8 cellular contexts compared by ENCODE assay signal in the genomic region with DNA sequence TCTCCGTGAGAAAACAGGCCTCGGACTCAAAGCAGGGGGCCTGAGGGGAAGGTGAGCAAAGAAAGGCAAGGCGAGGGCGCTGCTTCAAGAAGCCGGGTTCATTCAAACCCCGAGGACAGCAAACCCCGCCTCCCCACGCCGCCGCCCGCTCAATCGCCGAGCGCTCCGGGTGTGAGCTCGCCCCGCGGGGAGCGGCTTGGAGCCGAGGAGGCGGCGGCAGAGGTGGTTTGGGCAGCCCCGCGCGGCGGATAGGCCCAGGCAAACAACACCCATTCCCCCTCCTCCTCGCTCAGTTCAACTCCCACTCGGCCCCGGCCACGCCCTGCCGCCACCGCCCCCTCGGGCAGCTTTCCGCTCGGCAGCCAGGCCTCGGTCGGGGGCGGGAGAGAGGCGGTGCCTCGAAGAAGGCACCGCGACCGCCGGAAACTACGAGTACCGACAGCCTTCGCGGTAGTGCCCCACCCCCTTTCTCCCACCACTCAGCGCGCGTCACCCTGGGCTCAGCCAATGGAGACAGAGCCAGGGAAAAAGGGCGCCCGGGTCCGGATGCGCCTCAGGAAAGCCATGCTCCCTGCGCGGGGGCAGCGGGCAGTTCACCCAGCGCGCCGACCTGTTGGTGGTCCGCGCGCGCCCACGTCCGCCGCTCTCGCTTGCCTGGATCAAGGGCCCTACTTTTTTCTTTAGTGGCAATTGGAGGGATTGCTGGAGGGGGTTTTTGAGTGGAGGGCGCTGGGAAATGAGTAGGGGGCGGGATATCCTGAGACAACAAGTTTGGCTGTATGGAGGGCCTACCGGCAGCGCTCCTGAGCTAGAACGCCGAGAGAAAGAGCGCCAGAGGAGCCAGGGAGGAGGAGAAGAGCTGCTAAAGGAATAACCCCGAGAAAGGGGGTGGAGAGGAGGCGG. TPM values are rescaled to one million over a fixed set of nuclear protein-coding genes. Genes with fewer than 3 reads are reported as not detected.
A peak's percentile ranks its signal among the peaks of the same experiment; 100 is the strongest.
DNase-seq lines count a peak whose midpoint lies in the region; ATAC-seq, FAIRE-seq and TF ChIP-seq lines count a peak whose summit lies in the region.

No MANE protein-coding gene starts in this region.

- TF ChIP-seq CTCF in brain (conservative IDR thresholded peaks at IDR 0.05) (peak in 1 of 2 experiments; percentile 16), sigmoid colon (IDR thresholded peaks at IDR 0.05) (no peak)

- H3K27ac ChIP-seq in sigmoid colon: peak overlapping the region; percentile 91 to 99 (median 98)

- peak; percentile 76 for ATAC-seq in HG03064 (IDR thresholded peaks at IDR 0.05; ENCODE audit: low read depth, unreplicated experiment)

- no peaks in the 10 kb centered on the region for H3K9me3 ChIP-seq in sigmoid colon

- H3K4me3 Mint-ChIP-seq in brain: peak overlapping the region; percentile 96 to 100 (median 98)

- H3K9me3 Mint-ChIP-seq in brain: no peaks in the 10 kb centered on the region

- TF ChIP-seq EP300 in sigmoid colon (IDR thresholded peaks at IDR 0.05): peak in 2 of 4 donors; percentile 4 to 32

- H3K4me1 Mint-ChIP-seq in brain: peaks cover 52% of the 10 kb centered on the region

- H3K27me3 Mint-ChIP-seq in brain: peaks cover 13% of the 10 kb centered on the region

- peaks cover 0 to 44% (median 28%) of the 10 kb centered on the region in 4 donors for H3K4me1 ChIP-seq in sigmoid colon

- 0 to 1% methylated on average over 78 of the region's 78 CpGs for WGBS in sigmoid colon, 2 donors

- intact Hi-C loops in sigmoid colon (cut with DNase I): loop anchor here (5.0 to 10.0 kb wide), 4 partner anchors 655 to 1678 kb away; a partner anchor contains a TSS

- peaks cover 12% of the 10 kb centered on the region for H3K36me3 Mint-ChIP-seq in brain

- TF ChIP-seq POLR2A in GM18526 (IDR thresholded peaks at IDR 0.05; ENCODE audit: extremely low read depth, insufficient read length) (peak; percentile 67), sigmoid colon (IDR thresholded peaks at IDR 0.05) (peak; percentile 27 to 59)

- peak overlapping the region; percentile 94 to 99 (median 98) for H3K27ac Mint-ChIP-seq in brain

- no peaks in the 10 kb centered on the region for H3K27me3 ChIP-seq in sigmoid colon

- H3K4me3 ChIP-seq in sigmoid colon: peak overlapping the region; percentile 55 to 91 (median 74)

- FAIRE-seq in TTC549 (lab: Jason Lieb, UNC): peak; percentile 80

- no peaks in the 10 kb centered on the region for H3K36me3 ChIP-seq in sigmoid colon

- DNase-seq in A172 (ENCODE audit: low spot score): peak; percentile 99
- peak; percentile 97 for DNase-seq in NCI-H2107 (lab: John Stamatoyannopoulos, UW)
- DNase-seq in iPS DF 4.7 (ENCODE audit: extremely low read depth, low spot score): peak; percentile 68
- DNase-seq in sigmoid colon: peak; percentile 99

RNA-seq across cellular contexts. Expression of a gene that starts 0.7 kb away (rescaled TPM):
- total RNA-seq in A172 (2014; rRNA removed; shearing (Covaris generic)): 9.8 and 11.3 TPM in 2 replicates
- polyA plus RNA-seq in brain (ENCODE audit: insufficient read depth, low read depth, low replicate concordance) (6.4 TPM), sigmoid colon (1 to 10 TPM in 1 of 3 donors, under 1 TPM in 2; 0.60 to 2.6 (median 0.69) TPM)
- 1 to 10 TPM; 3.9 to 8.7 (median 7.2) TPM for total RNA-seq in sigmoid colon

Comparison
In these comparisons a context has a peak if more than half of its experiments do, and no peak if none do; other contexts are left out.
1. Peak in every context shown above with its lines: DNase-seq, ATAC-seq, H3K4me3 ChIP-seq and H3K27ac ChIP-seq.